ENCODE assay signal across 11 cellular contexts in genomic region chr2:113172721-113173562, GRCh38. TPM values are rescaled to one million over a fixed set of nuclear protein-coding genes. Genes with fewer than 3 reads are reported as not detected.
DNase-seq lines count a peak whose midpoint lies in the region; ATAC-seq and TF ChIP-seq lines count a peak whose summit lies in the region.
"Had no signal": no experiment of that assay in that cellular context is flagged by ENCODE, and none has a peak within 500 bp of the region (broad histone marks: within the 10 kb centered on the region; RNA-seq: fewer than 3 reads in every experiment).

No MANE protein-coding gene starts in this region.

- H3K36me3 Mint-ChIP-seq in activated T-cell treated with anti-CD3 and anti-CD28 coated beads, Interleukin-2, amount 50 U/mL, for 72 hours (ENCODE audit: insufficient read depth in 2 of 2): peaks cover 12 to 20% of the 10 kb centered on the region in 2 donors

- DNase-seq in cardiac septum (ENCODE audit: low spot score) (peak; percentile 64), left ventricle myocardium inferior (no peak), mesenchymal stem cell (no peak), ureter (ENCODE audit: low spot score) (peak; percentile 35), globus pallidus (ENCODE audit: low spot score) (no peak), NCI-H2029 treated with DMSO at 0.1 percent for 48 hours (lab: John Stamatoyannopoulos, UW) (no peak)
- no peak for DNase-seq in activated T-cell treated with anti-CD3 and anti-CD28 coated beads, Interleukin-2, amount 50 U/mL, for 72 hours
- DNase-seq: MG63, nephron progenitor cell had no signal

- H3K9ac ChIP-seq in mesenchymal stem cell (ENCODE audit: low read length): no peak overlapping the region

- no peaks in the 10 kb centered on the region for H3K79me1 ChIP-seq in mesenchymal stem cell (replicated peaks; ENCODE audit: low read length, poor library complexity, severe bottlenecking)

- no peak overlapping the region for H2BK12ac ChIP-seq in mesenchymal stem cell (ENCODE audit: low read length in 2 of 2)

- no peak overlapping the region for H3K27ac ChIP-seq in left ventricle myocardium inferior (replicated peaks)
- no peak overlapping the region for H3K27ac ChIP-seq in mesenchymal stem cell (ENCODE audit: low read length, poor library complexity, severe bottlenecking)

- H3K18ac ChIP-seq in mesenchymal stem cell (ENCODE audit: low read depth in 1 of 2, low read length in 2 of 2): no peak overlapping the region

- no peak overlapping the region for H4K91ac ChIP-seq in mesenchymal stem cell (ENCODE audit: low read length)

- H2BK5ac ChIP-seq in mesenchymal stem cell (ENCODE audit: low read depth, low read length, poor library complexity, severe bottlenecking): no peak overlapping the region

- no peak for ATAC-seq in activated T-cell treated with anti-CD3 and anti-CD28 coated beads, Interleukin-2, amount 50 U/mL, for 72 hours (replicated peaks in 1 of 2)
- ATAC-seq in GM18519 (IDR thresholded peaks at IDR 0.05; ENCODE audit: low FRiP score, unreplicated experiment): no peak

- no peak for TF ChIP-seq CTCF in left ventricle myocardium inferior (IDR thresholded peaks at IDR 0.05; ENCODE audit: borderline replicate concordance)

- H3K4me3 ChIP-seq in left ventricle myocardium inferior (no peak overlapping the region), mesenchymal stem cell (ENCODE audit: insufficient read depth in 1 of 2, low read depth in 1 of 2, low read length in 2 of 2) (no peak overlapping the region)
- H3K4me3 ChIP-seq: MG63 had no signal

- no peak overlapping the region for H3K14ac ChIP-seq in mesenchymal stem cell (ENCODE audit: low read length in 2 of 2)

- no peak overlapping the region for H3K4ac ChIP-seq in mesenchymal stem cell (ENCODE audit: low read depth in 1 of 2, low read length in 2 of 2)

- peak overlapping the region; percentile 91 for H3K27ac Mint-ChIP-seq in activated T-cell treated with anti-CD3 and anti-CD28 coated beads, Interleukin-2, amount 50 U/mL, for 72 hours
- H3K27ac Mint-ChIP-seq: nephron progenitor cell had no signal

- peak overlapping the region; percentile 8 for H2AFZ ChIP-seq in mesenchymal stem cell (ENCODE audit: low read depth, low read length)

- H3K4me1 ChIP-seq in left ventricle myocardium inferior: no peaks in the 10 kb centered on the region
- peaks cover 5% of the 10 kb centered on the region for H3K4me1 ChIP-seq in mesenchymal stem cell (ENCODE audit: control insufficient read depth, insufficient read depth, low read depth, low read length)

- H3K23ac ChIP-seq in mesenchymal stem cell (ENCODE audit: low read length in 2 of 2): no peak overlapping the region

- H3K9me3 ChIP-seq in left ventricle myocardium inferior (replicated peaks) (no peaks in the 10 kb centered on the region), mesenchymal stem cell (ENCODE audit: control insufficient read depth, low read length) (no peaks in the 10 kb centered on the region)
- H3K9me3 ChIP-seq: MG63 had no signal

- H3K36me3 ChIP-seq in left ventricle myocardium inferior: no peaks in the 10 kb centered on the region
- peaks cover 0 to 7% of the 10 kb centered on the region in 2 experiments for H3K36me3 ChIP-seq in mesenchymal stem cell (ENCODE audit: control insufficient read depth in 1 of 2, insufficient read depth in 2 of 2, low read depth in 1 of 2, low read length in 2 of 2)
- H3K36me3 ChIP-seq: MG63 had no signal

- H3K4me1 Mint-ChIP-seq in activated T-cell treated with anti-CD3 and anti-CD28 coated beads, Interleukin-2, amount 50 U/mL, for 72 hours (ENCODE audit: low read depth): peaks cover 75% of the 10 kb centered on the region

- H4K8ac ChIP-seq in mesenchymal stem cell (ENCODE audit: low read length): no peak overlapping the region

- WGBS in mesenchymal stem cell: 90% methylated on average over 15 of the region's 16 CpGs

- peaks cover 3 to 4% of the 10 kb centered on the region in 2 donors for H3K9me3 Mint-ChIP-seq in activated T-cell treated with anti-CD3 and anti-CD28 coated beads, Interleukin-2, amount 50 U/mL, for 72 hours
- H3K9me3 Mint-ChIP-seq: nephron progenitor cell had no signal

- no peak overlapping the region for H2BK120ac ChIP-seq in mesenchymal stem cell (ENCODE audit: low read depth, low read length)

- peak overlapping the region; percentile 78 to 89 for H3K4me3 Mint-ChIP-seq in activated T-cell treated with anti-CD3 and anti-CD28 coated beads, Interleukin-2, amount 50 U/mL, for 72 hours
- H3K4me3 Mint-ChIP-seq: nephron progenitor cell had no signal

- no peak overlapping the region for H2BK15ac ChIP-seq in mesenchymal stem cell (ENCODE audit: low read depth, poor library complexity, severe bottlenecking)

- H2AK5ac ChIP-seq in mesenchymal stem cell (ENCODE audit: low read length, severe bottlenecking): no peak overlapping the region

- intact Hi-C loops in cardiac septum (cut with DNase I) (no loop called here), left ventricle myocardium inferior (cut with micrococcal nuclease) (no loop called here)

- H3K27me3 Mint-ChIP-seq in activated T-cell treated with anti-CD3 and anti-CD28 coated beads, Interleukin-2, amount 50 U/mL, for 72 hours (ENCODE audit: low read depth): no peaks in the 10 kb centered on the region

- H3K4me2 ChIP-seq in mesenchymal stem cell (ENCODE audit: low read length, poor library complexity, severe bottlenecking): no peak overlapping the region

- H3K27me3 ChIP-seq in left ventricle myocardium inferior (ENCODE audit: low read depth) (no peaks in the 10 kb centered on the region), mesenchymal stem cell (ENCODE audit: control insufficient read depth in 1 of 2, insufficient read depth in 1 of 2, low read length in 2 of 2) (no peaks in the 10 kb centered on the region)
- H3K27me3 ChIP-seq: MG63 had no signal

RNA-seq across cellular contexts. Expression of gene PSD4, which starts 0.8 kb away (rescaled TPM):
- total RNA-seq in cardiac septum (2.3 TPM), left ventricle myocardium inferior (2.2 TPM), ureter (55.1 TPM)
- total RNA-seq in activated T-cell treated with anti-CD3 and anti-CD28 coated beads, Interleukin-2, amount 50 U/mL, for 72 hours: 100 to 1,000 TPM; 174 to 200 TPM
- 0.37 TPM for polyA plus RNA-seq in mesenchymal stem cell (2013, experiment 1 of 2)
- polyA plus RNA-seq in mesenchymal stem cell (2013, experiment 2 of 2): 0.45 TPM

RNA-seq across cellular contexts. Expression of gene IL1RN, which starts 45.5 kb away (rescaled TPM):
- total RNA-seq in cardiac septum (0.59 TPM), left ventricle myocardium inferior (0.33 TPM), ureter (80.2 TPM)
- total RNA-seq in activated T-cell treated with anti-CD3 and anti-CD28 coated beads, Interleukin-2, amount 50 U/mL, for 72 hours: 10 to 100 TPM; 18.5 to 44.3 TPM
- polyA plus RNA-seq in mesenchymal stem cell (2013, experiment 1 of 2): not detected
- polyA plus RNA-seq in mesenchymal stem cell (2013, experiment 2 of 2): not detected
- total RNA-seq: fibroblast of lung had no signal

Comparison
In these comparisons a context has a peak if more than half of its experiments do, and no peak if none do; other contexts are left out.
1. DNase-seq: peak in cardiac septum (single experiment) and ureter (single experiment); none in left ventricle myocardium inferior (single experiment), activated T-cell treated with anti-CD3 and anti-CD28 coated beads, Interleukin-2, amount 50 U/mL, for 72 hours (0 of 2), mesenchymal stem cell (single experiment), globus pallidus (single experiment) and NCI-H2029 treated with DMSO at 0.1 percent for 48 hours (single experiment).
2. RNA of gene PSD4, which starts 0.8 kb away (total RNA-seq): 174 to 200 TPM in activated T-cell treated with anti-CD3 and anti-CD28 coated beads, Interleukin-2, amount 50 U/mL, for 72 hours and 55.1 TPM in ureter (single experiment); 2.3 TPM in cardiac septum (single experiment) and 2.2 TPM in left ventricle myocardium inferior (single experiment); every median in the first group is over 10 times any median in the second.
3. RNA of gene IL1RN, which starts 45.5 kb away (total RNA-seq): 80.2 TPM in ureter (single experiment) and 18.5 to 44.3 TPM in activated T-cell treated with anti-CD3 and anti-CD28 coated beads, Interleukin-2, amount 50 U/mL, for 72 hours; 0.59 TPM in cardiac septum (single experiment) and 0.33 TPM in left ventricle myocardium inferior (single experiment); every median in the first group is over 10 times any median in the second.